1 cellular context compared by ENCODE assay signal in the genomic region with DNA sequence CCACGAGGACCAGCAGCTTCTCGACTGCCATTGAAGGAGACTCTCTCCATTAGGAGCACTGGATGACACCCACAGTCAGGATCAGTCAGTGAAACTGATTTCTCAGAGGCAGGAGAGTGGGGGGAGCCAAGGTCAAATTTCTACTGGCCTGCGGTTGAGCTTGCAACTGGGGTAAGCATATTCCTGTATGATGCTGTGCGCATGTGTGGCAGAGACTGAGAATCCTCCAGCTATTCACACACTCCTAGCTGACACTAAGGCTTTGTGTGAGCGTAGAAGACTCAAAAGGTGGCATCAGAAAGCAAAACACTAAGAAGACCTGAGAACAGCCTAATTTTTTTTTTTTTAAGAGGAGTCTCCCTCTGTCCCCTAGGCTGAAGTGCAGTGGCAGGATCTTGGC.
TF ChIP-seq lines count a peak whose summit lies in the region.

No MANE protein-coding gene starts in this region.

TF ChIP-seq in GM23338, 12 proteins besides CTCF, POLR2A, EP300 and RAD21 (continued from another document):
- TF ChIP-seq, protein P1, sequence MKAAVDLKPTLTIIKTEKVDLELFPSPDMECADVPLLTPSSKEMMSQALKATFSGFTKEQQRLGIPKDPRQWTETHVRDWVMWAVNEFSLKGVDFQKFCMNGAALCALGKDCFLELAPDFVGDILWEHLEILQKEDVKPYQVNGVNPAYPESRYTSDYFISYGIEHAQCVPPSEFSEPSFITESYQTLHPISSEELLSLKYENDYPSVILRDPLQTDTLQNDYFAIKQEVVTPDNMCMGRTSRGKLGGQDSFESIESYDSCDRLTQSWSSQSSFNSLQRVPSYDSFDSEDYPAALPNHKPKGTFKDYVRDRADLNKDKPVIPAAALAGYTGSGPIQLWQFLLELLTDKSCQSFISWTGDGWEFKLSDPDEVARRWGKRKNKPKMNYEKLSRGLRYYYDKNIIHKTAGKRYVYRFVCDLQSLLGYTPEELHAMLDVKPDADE (IDR thresholded peaks at IDR 0.05) = no peak
